ENCODE assay signal across 22 cellular contexts in genomic region chr5:130974284-130974683, GRCh38.
"Had no signal": no experiment of that assay in that cellular context is flagged by ENCODE, and none has a peak within 500 bp of the region (broad histone marks: within the 10 kb centered on the region; RNA-seq: fewer than 3 reads in every experiment).

No MANE protein-coding gene starts in this region.

- H3K4me3 ChIP-seq: SJCRH30 had no signal

- H3K27ac ChIP-seq: HL-60, SJCRH30 had no signal

- H3K36me3 ChIP-seq: SJCRH30 had no signal

- DNase-seq: KBM-7, NCI-H1092, NCI-H1105 treated with DMSO at 0.1 percent for 48 hours, NCI-H1417 treated with DMSO at 0.1 percent for 48 hours, NCI-H146, NCI-H1694 treated with DMSO at 0.1 percent for 48 hours, NCI-H1930, NCI-H2081, NCI-H2107, NCI-H226, NCI-H446, NCI-H510A, NCI-H524 treated with DMSO at 0.1 percent for 48 hours, NCI-H69, NCI-H774, PC-3, SHP77 treated with DMSO at 0.1 percent for 48 hours, SJCRH30 had no signal

- H3K27me3 ChIP-seq: SJCRH30 had no signal

- H3K9me3 ChIP-seq: SJCRH30 had no signal

- H3K4me1 ChIP-seq: SJCRH30 had no signal

- ATAC-seq: Panc1, PC-3, Right ventricle myocardium inferior, SK-N-SH treated with all-trans-retinoic acid at 6 μM for 48 hours had no signal
